2 cellular contexts compared by ENCODE assay signal in the genomic region with DNA sequence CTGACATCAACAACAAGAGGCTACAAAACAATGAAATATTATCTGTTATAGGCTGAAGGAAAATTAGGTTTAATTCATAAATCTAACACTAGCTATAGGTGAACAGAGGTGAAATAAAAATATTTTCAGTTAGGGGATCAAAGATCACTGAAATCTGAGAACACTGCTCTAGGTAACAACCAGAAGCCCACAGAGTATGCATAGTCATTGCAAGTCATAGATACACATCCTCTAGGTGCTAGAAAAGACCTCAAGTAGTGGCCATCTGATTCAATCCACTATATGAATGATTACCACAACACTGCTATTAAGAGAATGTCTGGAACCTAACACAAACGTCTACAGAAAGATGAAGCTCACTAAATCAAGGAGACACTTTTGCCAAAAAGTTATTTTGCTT.
A peak's percentile ranks its signal among the peaks of the same experiment; 100 is the strongest.
TF ChIP-seq lines count a peak whose summit lies in the region.

No MANE protein-coding gene starts in this region.

TF ChIP-seq in HepG2, 621 proteins besides CTCF, POLR2A, EP300 and RAD21 (continued from another document):
- TF ChIP-seq, protein P1, sequence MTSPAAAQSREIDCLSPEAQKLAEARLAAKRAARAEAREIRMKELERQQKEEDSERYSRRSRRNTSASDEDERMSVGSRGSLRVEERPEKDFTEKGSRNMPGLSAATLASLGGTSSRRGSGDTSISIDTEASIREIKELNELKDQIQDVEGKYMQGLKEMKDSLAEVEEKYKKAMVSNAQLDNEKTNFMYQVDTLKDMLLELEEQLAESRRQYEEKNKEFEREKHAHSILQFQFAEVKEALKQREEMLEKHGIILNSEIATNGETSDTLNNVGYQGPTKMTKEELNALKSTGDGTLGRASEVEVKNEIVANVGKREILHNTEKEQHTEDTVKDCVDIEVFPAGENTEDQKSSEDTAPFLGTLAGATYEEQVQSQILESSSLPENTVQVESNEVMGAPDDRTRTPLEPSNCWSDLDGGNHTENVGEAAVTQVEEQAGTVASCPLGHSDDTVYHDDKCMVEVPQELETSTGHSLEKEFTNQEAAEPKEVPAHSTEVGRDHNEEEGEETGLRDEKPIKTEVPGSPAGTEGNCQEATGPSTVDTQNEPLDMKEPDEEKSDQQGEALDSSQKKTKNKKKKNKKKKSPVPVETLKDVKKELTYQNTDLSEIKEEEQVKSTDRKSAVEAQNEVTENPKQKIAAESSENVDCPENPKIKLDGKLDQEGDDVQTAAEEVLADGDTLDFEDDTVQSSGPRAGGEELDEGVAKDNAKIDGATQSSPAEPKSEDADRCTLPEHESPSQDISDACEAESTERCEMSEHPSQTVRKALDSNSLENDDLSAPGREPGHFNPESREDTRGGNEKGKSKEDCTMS (CRISPR knock-in tag; conservative IDR thresholded peaks at IDR 0.05) = no peak
- TF ChIP-seq CBX1 (IDR thresholded peaks at IDR 0.05; ENCODE audit: low read depth) = no peak
- TF ChIP-seq STAT5B (CRISPR knock-in tag; IDR thresholded peaks at IDR 0.05) = no peak
- no peak for TF ChIP-seq ATF7 (IDR thresholded peaks at IDR 0.05)
- no peak for TF ChIP-seq ATF7 (CRISPR knock-in tag; IDR thresholded peaks at IDR 0.05)
- no peak for TF ChIP-seq ZNF530 (CRISPR knock-in tag; IDR thresholded peaks at IDR 0.05; ENCODE audit: low read depth)
- TF ChIP-seq CCAR2 (optimal IDR thresholded peaks at IDR 0.05; ENCODE audit: low read depth, low read length) = no peak
- no peak for TF ChIP-seq PPARG (CRISPR knock-in tag; conservative IDR thresholded peaks at IDR 0.05)
- TF ChIP-seq DMAP1 (CRISPR knock-in tag; IDR thresholded peaks at IDR 0.05) = no peak
- TF ChIP-seq SIX4 (CRISPR knock-in tag; IDR thresholded peaks at IDR 0.05) = peak; percentile 82; the same call in 1 of the 2 replicates
- no peak for TF ChIP-seq ZNF577 (CRISPR knock-in tag; IDR thresholded peaks at IDR 0.05; ENCODE audit: borderline replicate concordance, low read depth)
- TF ChIP-seq, protein P2, sequence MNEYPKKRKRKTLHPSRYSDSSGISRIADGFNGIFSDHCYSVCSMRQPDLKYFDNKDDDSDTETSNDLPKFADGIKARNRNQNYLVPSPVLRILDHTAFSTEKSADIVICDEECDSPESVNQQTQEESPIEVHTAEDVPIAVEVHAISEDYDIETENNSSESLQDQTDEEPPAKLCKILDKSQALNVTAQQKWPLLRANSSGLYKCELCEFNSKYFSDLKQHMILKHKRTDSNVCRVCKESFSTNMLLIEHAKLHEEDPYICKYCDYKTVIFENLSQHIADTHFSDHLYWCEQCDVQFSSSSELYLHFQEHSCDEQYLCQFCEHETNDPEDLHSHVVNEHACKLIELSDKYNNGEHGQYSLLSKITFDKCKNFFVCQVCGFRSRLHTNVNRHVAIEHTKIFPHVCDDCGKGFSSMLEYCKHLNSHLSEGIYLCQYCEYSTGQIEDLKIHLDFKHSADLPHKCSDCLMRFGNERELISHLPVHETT (CRISPR knock-in tag; conservative IDR thresholded peaks at IDR 0.05) = no peak
- TF ChIP-seq, protein P3, sequence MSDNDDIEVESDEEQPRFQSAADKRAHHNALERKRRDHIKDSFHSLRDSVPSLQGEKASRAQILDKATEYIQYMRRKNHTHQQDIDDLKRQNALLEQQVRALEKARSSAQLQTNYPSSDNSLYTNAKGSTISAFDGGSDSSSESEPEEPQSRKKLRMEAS (IDR thresholded peaks at IDR 0.05) = no peak
- TF ChIP-seq U2AF2 (IDR thresholded peaks at IDR 0.05; ENCODE audit: low read depth, low read length) = no peak
- TF ChIP-seq, protein P4, sequence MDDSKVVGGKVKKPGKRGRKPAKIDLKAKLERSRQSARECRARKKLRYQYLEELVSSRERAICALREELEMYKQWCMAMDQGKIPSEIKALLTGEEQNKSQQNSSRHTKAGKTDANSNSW (CRISPR knock-in tag; IDR thresholded peaks at IDR 0.05; ENCODE audit: borderline replicate concordance) = no peak
- TF ChIP-seq ZNF292 (CRISPR knock-in tag; IDR thresholded peaks at IDR 0.05; ENCODE audit: borderline replicate concordance, low read depth) = no peak
- TF ChIP-seq MED8 (CRISPR knock-in tag; IDR thresholded peaks at IDR 0.05; ENCODE audit: insufficient replicate concordance) = no peak
- no peak for TF ChIP-seq SP4 (CRISPR knock-in tag; IDR thresholded peaks at IDR 0.05)
- no peak for TF ChIP-seq MZF1 (CRISPR knock-in tag; IDR thresholded peaks at IDR 0.05; ENCODE audit: borderline replicate concordance)
- no peak for TF ChIP-seq ZKSCAN5 (CRISPR knock-in tag; IDR thresholded peaks at IDR 0.05)
- peak; percentile 43; the same call in 1 of the 2 replicates for TF ChIP-seq HNF4A (CRISPR knock-in tag; IDR thresholded peaks at IDR 0.05)
- 0 out of 2 replicates have a peak, but pooled peaks have one; percentile 36 for TF ChIP-seq NFE2 (CRISPR knock-in tag; IDR thresholded peaks at IDR 0.05)
- TF ChIP-seq, protein P5, sequence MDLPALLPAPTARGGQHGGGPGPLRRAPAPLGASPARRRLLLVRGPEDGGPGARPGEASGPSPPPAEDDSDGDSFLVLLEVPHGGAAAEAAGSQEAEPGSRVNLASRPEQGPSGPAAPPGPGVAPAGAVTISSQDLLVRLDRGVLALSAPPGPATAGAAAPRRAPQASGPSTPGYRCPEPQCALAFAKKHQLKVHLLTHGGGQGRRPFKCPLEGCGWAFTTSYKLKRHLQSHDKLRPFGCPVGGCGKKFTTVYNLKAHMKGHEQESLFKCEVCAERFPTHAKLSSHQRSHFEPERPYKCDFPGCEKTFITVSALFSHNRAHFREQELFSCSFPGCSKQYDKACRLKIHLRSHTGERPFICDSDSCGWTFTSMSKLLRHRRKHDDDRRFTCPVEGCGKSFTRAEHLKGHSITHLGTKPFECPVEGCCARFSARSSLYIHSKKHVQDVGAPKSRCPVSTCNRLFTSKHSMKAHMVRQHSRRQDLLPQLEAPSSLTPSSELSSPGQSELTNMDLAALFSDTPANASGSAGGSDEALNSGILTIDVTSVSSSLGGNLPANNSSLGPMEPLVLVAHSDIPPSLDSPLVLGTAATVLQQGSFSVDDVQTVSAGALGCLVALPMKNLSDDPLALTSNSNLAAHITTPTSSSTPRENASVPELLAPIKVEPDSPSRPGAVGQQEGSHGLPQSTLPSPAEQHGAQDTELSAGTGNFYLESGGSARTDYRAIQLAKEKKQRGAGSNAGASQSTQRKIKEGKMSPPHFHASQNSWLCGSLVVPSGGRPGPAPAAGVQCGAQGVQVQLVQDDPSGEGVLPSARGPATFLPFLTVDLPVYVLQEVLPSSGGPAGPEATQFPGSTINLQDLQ (CRISPR knock-in tag; IDR thresholded peaks at IDR 0.05) = no peak
- no peak for TF ChIP-seq CBFB (CRISPR knock-in tag; IDR thresholded peaks at IDR 0.05)
- TF ChIP-seq ZNF460 (CRISPR knock-in tag; IDR thresholded peaks at IDR 0.05; ENCODE audit: borderline replicate concordance) = no peak
- no peak for TF ChIP-seq MAFF (IDR thresholded peaks at IDR 0.05; ENCODE audit: low read depth, low read length)

TF ChIP-seq in WTC11, 78 proteins besides CTCF, POLR2A, EP300 and RAD21 (continued from another document):
- TF ChIP-seq, protein P6, sequence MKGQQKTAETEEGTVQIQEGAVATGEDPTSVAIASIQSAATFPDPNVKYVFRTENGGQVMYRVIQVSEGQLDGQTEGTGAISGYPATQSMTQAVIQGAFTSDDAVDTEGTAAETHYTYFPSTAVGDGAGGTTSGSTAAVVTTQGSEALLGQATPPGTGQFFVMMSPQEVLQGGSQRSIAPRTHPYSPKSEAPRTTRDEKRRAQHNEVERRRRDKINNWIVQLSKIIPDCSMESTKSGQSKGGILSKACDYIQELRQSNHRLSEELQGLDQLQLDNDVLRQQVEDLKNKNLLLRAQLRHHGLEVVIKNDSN (CRISPR knock-in tag; IDR thresholded peaks at IDR 0.05) = no peak
- TF ChIP-seq PRRX2 (CRISPR knock-in tag; IDR thresholded peaks at IDR 0.05) (no peak), ZNF671 (CRISPR knock-in tag; IDR thresholded peaks at IDR 0.05) (no peak), IRF2 (CRISPR knock-in tag; IDR thresholded peaks at IDR 0.05; ENCODE audit: borderline replicate concordance, low read depth) (no peak), ZNF263 (CRISPR knock-in tag; IDR thresholded peaks at IDR 0.05; ENCODE audit: low read depth) (no peak), ZNF423 (CRISPR knock-in tag; IDR thresholded peaks at IDR 0.05) (no peak)
- TF ChIP-seq, protein P7, sequence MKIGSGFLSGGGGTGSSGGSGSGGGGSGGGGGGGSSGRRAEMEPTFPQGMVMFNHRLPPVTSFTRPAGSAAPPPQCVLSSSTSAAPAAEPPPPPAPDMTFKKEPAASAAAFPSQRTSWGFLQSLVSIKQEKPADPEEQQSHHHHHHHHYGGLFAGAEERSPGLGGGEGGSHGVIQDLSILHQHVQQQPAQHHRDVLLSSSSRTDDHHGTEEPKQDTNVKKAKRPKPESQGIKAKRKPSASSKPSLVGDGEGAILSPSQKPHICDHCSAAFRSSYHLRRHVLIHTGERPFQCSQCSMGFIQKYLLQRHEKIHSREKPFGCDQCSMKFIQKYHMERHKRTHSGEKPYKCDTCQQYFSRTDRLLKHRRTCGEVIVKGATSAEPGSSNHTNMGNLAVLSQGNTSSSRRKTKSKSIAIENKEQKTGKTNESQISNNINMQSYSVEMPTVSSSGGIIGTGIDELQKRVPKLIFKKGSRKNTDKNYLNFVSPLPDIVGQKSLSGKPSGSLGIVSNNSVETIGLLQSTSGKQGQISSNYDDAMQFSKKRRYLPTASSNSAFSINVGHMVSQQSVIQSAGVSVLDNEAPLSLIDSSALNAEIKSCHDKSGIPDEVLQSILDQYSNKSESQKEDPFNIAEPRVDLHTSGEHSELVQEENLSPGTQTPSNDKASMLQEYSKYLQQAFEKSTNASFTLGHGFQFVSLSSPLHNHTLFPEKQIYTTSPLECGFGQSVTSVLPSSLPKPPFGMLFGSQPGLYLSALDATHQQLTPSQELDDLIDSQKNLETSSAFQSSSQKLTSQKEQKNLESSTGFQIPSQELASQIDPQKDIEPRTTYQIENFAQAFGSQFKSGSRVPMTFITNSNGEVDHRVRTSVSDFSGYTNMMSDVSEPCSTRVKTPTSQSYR (CRISPR knock-in tag; IDR thresholded peaks at IDR 0.05) = no peak
- TF ChIP-seq, protein P8, sequence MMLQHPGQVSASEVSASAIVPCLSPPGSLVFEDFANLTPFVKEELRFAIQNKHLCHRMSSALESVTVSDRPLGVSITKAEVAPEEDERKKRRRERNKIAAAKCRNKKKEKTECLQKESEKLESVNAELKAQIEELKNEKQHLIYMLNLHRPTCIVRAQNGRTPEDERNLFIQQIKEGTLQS (CRISPR knock-in tag; conservative IDR thresholded peaks at IDR 0.05) = no peak
